ENCODE assay signal across 9 cellular contexts in genomic region chr6:158663465-158664167, GRCh38. TPM values are rescaled to one million over a fixed set of nuclear protein-coding genes. Genes with fewer than 3 reads are reported as not detected.
DNase-seq lines count a peak whose midpoint lies in the region; ATAC-seq, FAIRE-seq and TF ChIP-seq lines count a peak whose summit lies in the region.
"Had no signal": no experiment of that assay in that cellular context is flagged by ENCODE, and none has a peak within 500 bp of the region (broad histone marks: within the 10 kb centered on the region; RNA-seq: fewer than 3 reads in every experiment).

No MANE protein-coding gene starts in this region.

- H3K27ac ChIP-seq in left lung: peak overlapping the region; percentile 6 to 14
- peak overlapping the region; percentile 47 to 65 (median 64) for H3K27ac ChIP-seq in transverse colon

- WGBS in transverse colon (ENCODE audit: low coverage in 1 of 2), 2 donors: 37 to 44% methylated on average over 5 to 18 of the region's 18 CpGs

- in situ Hi-C loops in transverse colon (cut with MboI; ENCODE audit: low pct_ligation_motif_present in 1 of 4, low pct_unique_long_range_greater_than_20kb in 1 of 4, low sequenced_read_pairs in 3 of 4): no loop called here

- peaks cover 25% of the 10 kb centered on the region for H3K4me1 Mint-ChIP-seq in activated CD8-positive, alpha-beta memory T cell treated with anti-CD3 and anti-CD28 coated beads, Interleukin-2, amount 10 ng/mL, durations not matched to agents 7 days and 5 days

- no peak for ATAC-seq in activated CD8-positive, alpha-beta memory T cell treated with anti-CD3 and anti-CD28 coated beads, Interleukin-2, amount 10 ng/mL, durations not matched to agents 7 days and 5 days
- ATAC-seq in left lung (peak; percentile 20), GM21447 (IDR thresholded peaks at IDR 0.05; ENCODE audit: unreplicated experiment) (no peak), GM19463 (IDR thresholded peaks at IDR 0.05; ENCODE audit: unreplicated experiment) (no peak)

- H3K27ac Mint-ChIP-seq in activated CD8-positive, alpha-beta memory T cell treated with anti-CD3 and anti-CD28 coated beads, Interleukin-2, amount 10 ng/mL, durations not matched to agents 7 days and 5 days: peak overlapping the region; percentile 15

- FAIRE-seq in RCC 7860 (lab: Jason Lieb, UNC): no peak

- TF ChIP-seq EP300 in transverse colon (IDR thresholded peaks at IDR 0.05; ENCODE audit: low read depth): no peak

- no peak overlapping the region for H3K4me3 Mint-ChIP-seq in activated CD8-positive, alpha-beta memory T cell treated with anti-CD3 and anti-CD28 coated beads, Interleukin-2, amount 10 ng/mL, durations not matched to agents 7 days and 5 days

- no peaks in the 10 kb centered on the region for H3K9me3 Mint-ChIP-seq in activated CD8-positive, alpha-beta memory T cell treated with anti-CD3 and anti-CD28 coated beads, Interleukin-2, amount 10 ng/mL, durations not matched to agents 7 days and 5 days (ENCODE audit: low read depth)

- H3K9me3 ChIP-seq in left lung (no peaks in the 10 kb centered on the region), transverse colon (no peaks in the 10 kb centered on the region)

- peak; percentile 48 for DNase-seq in activated effector memory CD4-positive, alpha-beta T cell treated with anti-CD3 and anti-CD28 coated beads, Interleukin-2, amount 50 U/mL, for 16 hours
- DNase-seq in activated effector memory CD4-positive, alpha-beta T cell treated with Interleukin-2 at 50 U/mL for 16 hours: no peak
- no peak for DNase-seq in activated CD8-positive, alpha-beta memory T cell treated with anti-CD3 and anti-CD28 coated beads, Interleukin-2, amount 10 ng/mL, durations not matched to agents 7 days and 5 days
- DNase-seq in left lung (no peak), transverse colon (no peak), RCC 7860 (ENCODE audit: low spot score) (no peak)
- DNase-seq: caudate nucleus had no signal

- intact Hi-C loops in left lung (cut with DNase I) (no loop called here), transverse colon (cut with DNase I; ENCODE audit: low total_unique reads) (no loop called here)

- H3K36me3 Mint-ChIP-seq in activated CD8-positive, alpha-beta memory T cell treated with anti-CD3 and anti-CD28 coated beads, Interleukin-2, amount 10 ng/mL, durations not matched to agents 7 days and 5 days: peaks cover 65% of the 10 kb centered on the region

- H3K36me3 ChIP-seq in left lung: no peaks in the 10 kb centered on the region
- H3K36me3 ChIP-seq in transverse colon: no peaks in the 10 kb centered on the region

- no peaks in the 10 kb centered on the region for H3K27me3 Mint-ChIP-seq in activated CD8-positive, alpha-beta memory T cell treated with anti-CD3 and anti-CD28 coated beads, Interleukin-2, amount 10 ng/mL, durations not matched to agents 7 days and 5 days

- no peaks in the 10 kb centered on the region for H3K27me3 ChIP-seq in left lung
- H3K27me3 ChIP-seq in transverse colon: no peaks in the 10 kb centered on the region

- CTCF ChIA-PET in activated CD8-positive, alpha-beta memory T cell treated with anti-CD3 and anti-CD28 coated beads, Interleukin-2, amount 10 ng/mL, durations not matched to agents 7 days and 5 days (lab: Charles Lee): interaction anchor here (0.6 to 6.8 kb wide), 5 partner anchors 10 to 27 kb away, joined by 3 to 75 read pairs (median 5); partner anchors contain the start of genes DYNLT1 and SYTL3

- H3K4me1 ChIP-seq in left lung (peaks cover 16 to 64% of the 10 kb centered on the region in 2 donors), transverse colon (peaks cover 0 to 34% (median 13%) of the 10 kb centered on the region in 4 donors)

- H3K4me3 ChIP-seq in left lung (peak overlapping the region in 1 of 2 donors; percentile 17), transverse colon (peak overlapping the region in 2 of 4 donors; percentile 15 to 17)

- TF ChIP-seq CTCF in left lung (IDR thresholded peaks at IDR 0.05) (no peak), transverse colon (IDR thresholded peaks at IDR 0.05) (no peak)

- no peak for TF ChIP-seq POLR2A in transverse colon (IDR thresholded peaks at IDR 0.05)

RNA-seq across cellular contexts. Expression of gene SYTL3, which starts 13.8 kb away (rescaled TPM):
- 100 to 1,000 TPM; 106 to 112 TPM for total RNA-seq in activated CD8-positive, alpha-beta memory T cell treated with anti-CD3 and anti-CD28 coated beads, Interleukin-2, amount 10 ng/mL, durations not matched to agents 7 days and 5 days
- total RNA-seq in left lung: 1 to 10 TPM; 6.5 to 9.1 TPM
- total RNA-seq in transverse colon: 1 to 10 TPM; 2.4 to 6.4 (median 2.9) TPM

RNA-seq across cellular contexts. Expression of gene DYNLT1, which starts 19.1 kb away (rescaled TPM):
- total RNA-seq in activated CD8-positive, alpha-beta memory T cell treated with anti-CD3 and anti-CD28 coated beads, Interleukin-2, amount 10 ng/mL, durations not matched to agents 7 days and 5 days: 100 to 1,000 TPM; 109 to 120 TPM
- total RNA-seq in left lung (100 to 1,000 TPM; 147 to 163 TPM), transverse colon (100 to 1,000 TPM in 2 of 4 donors, 10 to 100 TPM in 1, 1 to 10 TPM in 1; 2.8 to 104 (median 75.5) TPM)

Comparison
In these comparisons a context has a peak if more than half of its experiments do, and no peak if none do; other contexts are left out.
1. RNA of gene SYTL3, which starts 13.8 kb away (total RNA-seq): 106 to 112 TPM in activated CD8-positive, alpha-beta memory T cell treated with anti-CD3 and anti-CD28 coated beads, Interleukin-2, amount 10 ng/mL, durations not matched to agents 7 days and 5 days; 6.5 to 9.1 TPM in left lung and 2.4 to 6.4 TPM in transverse colon; every median in the first group is over 10 times any median in the second.